ENCODE assay signal across 1 cellular context in the genomic region with DNA sequence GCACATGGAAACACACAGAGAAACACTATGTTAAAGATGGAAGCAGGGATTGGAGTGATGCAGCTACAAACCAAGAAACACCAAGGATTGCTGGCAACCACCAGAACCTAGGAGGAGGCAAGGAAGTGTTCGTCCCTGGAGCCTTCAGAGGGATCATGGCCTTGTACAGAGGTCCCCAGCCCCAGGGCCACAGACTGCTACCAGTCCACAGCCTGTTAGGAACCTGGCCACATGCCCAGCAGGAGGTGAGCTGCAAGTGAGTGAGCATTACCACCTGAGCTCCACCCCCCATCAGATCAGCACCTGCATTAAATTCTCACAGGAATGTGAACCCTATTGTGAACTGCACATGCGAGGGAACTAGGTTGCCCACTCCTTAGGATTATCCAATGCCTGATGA.
TF ChIP-seq lines count a peak whose summit lies in the region.

No MANE protein-coding gene starts in this region.

TF ChIP-seq in SK-N-SH treated with all-trans-retinoic acid at 6 μM for 48 hours, 23 proteins besides CTCF, POLR2A, EP300 and RAD21 (continued from another document):
- TF ChIP-seq CSRNP3 (CRISPR knock-in tag; IDR thresholded peaks at IDR 0.05), result no peak
- TF ChIP-seq ZC3H10 (CRISPR knock-in tag; IDR thresholded peaks at IDR 0.05), result no peak
- no peak for TF ChIP-seq RARB (CRISPR knock-in tag; IDR thresholded peaks at IDR 0.05)
- TF ChIP-seq ZFP3 (CRISPR knock-in tag; IDR thresholded peaks at IDR 0.05), result no peak
- TF ChIP-seq TCF4 (CRISPR knock-in tag; IDR thresholded peaks at IDR 0.05; ENCODE audit: borderline replicate concordance), result no peak
- no peak for TF ChIP-seq PATZ1 (CRISPR knock-in tag; IDR thresholded peaks at IDR 0.05; ENCODE audit: borderline replicate concordance)
- no peak for TF ChIP-seq OSR1 (CRISPR knock-in tag; IDR thresholded peaks at IDR 0.05)
- no peak for TF ChIP-seq ZNF8 (CRISPR knock-in tag; IDR thresholded peaks at IDR 0.05)
- TF ChIP-seq ZNF70 (CRISPR knock-in tag; IDR thresholded peaks at IDR 0.05), result no peak
TF ChIP-seq in SK-N-SH treated with all-trans-retinoic acid at 6 μM for 48 hours: peak in this region for 0.
